21 cellular contexts compared by ENCODE assay signal in the genomic region with DNA sequence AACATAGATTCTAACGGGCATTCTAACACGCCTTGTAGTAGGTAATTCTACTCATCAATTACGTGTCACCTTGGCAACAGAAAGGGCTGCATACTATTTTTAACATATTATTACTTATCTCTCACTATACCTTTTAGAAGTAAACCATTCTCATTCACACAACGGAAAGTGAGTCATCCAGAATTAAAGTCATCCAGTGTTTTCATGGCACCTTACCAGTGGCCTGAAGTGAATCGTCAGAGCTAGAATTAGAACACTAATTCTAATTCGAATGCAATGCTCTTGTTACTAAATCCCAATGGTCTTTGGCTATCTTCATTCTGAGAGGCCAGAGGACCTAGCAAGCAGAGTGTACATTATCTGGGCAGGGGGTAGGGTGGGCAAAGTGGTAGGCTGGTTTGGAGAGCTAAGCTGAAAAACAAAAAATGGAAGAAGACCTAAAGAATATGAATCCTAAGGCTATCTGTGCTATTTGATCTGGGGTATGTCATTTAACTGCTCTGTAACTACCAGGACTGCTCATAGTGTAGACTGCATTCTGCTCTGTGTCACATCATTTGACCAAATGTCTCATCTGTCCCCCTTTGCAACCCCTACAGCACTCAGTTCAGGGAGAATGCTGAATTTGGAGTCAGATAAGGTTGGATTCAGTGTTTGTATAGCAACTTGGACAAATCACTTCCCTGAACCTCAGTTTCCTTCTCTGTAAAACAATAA.
DNase-seq lines count a peak whose midpoint lies in the region; ATAC-seq and TF ChIP-seq lines count a peak whose summit lies in the region.
"Had no signal": no experiment of that assay in that cellular context is flagged by ENCODE, and none has a peak within 500 bp of the region (broad histone marks: within the 10 kb centered on the region; RNA-seq: fewer than 3 reads in every experiment).

No MANE protein-coding gene starts in this region.

- H3K27ac Mint-ChIP-seq in type B pancreatic cell (peak overlapping the region; percentile 61), osteocyte (ENCODE audit: unreplicated experiment) (no peak overlapping the region)
- H3K27ac Mint-ChIP-seq: CD8-positive, alpha-beta T cell had no signal

- no peak overlapping the region for H3K9ac ChIP-seq in SK-N-SH
- H3K9ac ChIP-seq in mammary epithelial cell (ENCODE audit: insufficient read depth, low read length) = no peak overlapping the region
- H3K9ac ChIP-seq: BLaER1, KMS-11 had no signal

- H3K4me3 Mint-ChIP-seq in type B pancreatic cell (no peak overlapping the region), osteocyte (ENCODE audit: unreplicated experiment) (no peak overlapping the region)
- H3K4me3 Mint-ChIP-seq: CD8-positive, alpha-beta T cell had no signal

- no peak for TF ChIP-seq RAD21 in SK-N-SH (IDR thresholded peaks at IDR 0.05; ENCODE audit: low read length)

- TF ChIP-seq EP300 in SK-N-SH (IDR thresholded peaks at IDR 0.05; ENCODE audit: borderline replicate concordance in 1 of 2, low read depth in 1 of 2, low read length in 1 of 2) = no peak

- no peak overlapping the region for H3K4me3 ChIP-seq in SK-N-SH (ENCODE audit: low read depth in 2 of 2, low read length in 1 of 2)
- H3K4me3 ChIP-seq in mammary epithelial cell (replicated peaks in 1 of 3; ENCODE audit: insufficient read depth in 1 of 3, low read depth in 2 of 3, low read length in 3 of 3) = no peak overlapping the region
- H3K4me3 ChIP-seq: BLaER1, GM12878 had no signal

- POLR2A ChIA-PET in SK-N-SH (lab: Yijun Ruan, JAX) = no interaction called here

- H3F3A ChIP-seq in SK-N-SH (replicated peaks; ENCODE audit: insufficient read depth) = peaks cover 5% of the 10 kb centered on the region

- no peaks in the 10 kb centered on the region for H3K27me3 Mint-ChIP-seq in type B pancreatic cell
- no peaks in the 10 kb centered on the region for H3K27me3 Mint-ChIP-seq in osteocyte (ENCODE audit: unreplicated experiment)

- 92% methylated on average over 6 of the region's 6 CpGs for WGBS in SK-N-SH (ENCODE audit: low lambda C conversion rate)
- 73% methylated on average over 6 of the region's 6 CpGs for WGBS in mammary epithelial cell (ENCODE audit: low coverage, missing lambda C conversion rate)

- no peak for ATAC-seq in SK-N-SH treated with all-trans-retinoic acid at 6 μM for 48 hours
- no peak for ATAC-seq in HG03460 (IDR thresholded peaks at IDR 0.05; ENCODE audit: unreplicated experiment)
- ATAC-seq: CD8-positive, alpha-beta T cell; GM12878; HepG2 had no signal

- H2AFZ ChIP-seq in SK-N-SH (ENCODE audit: low read depth) (no peak overlapping the region), mammary epithelial cell (ENCODE audit: low read depth, low read length) (no peak overlapping the region)

- DNase-seq in SK-N-SH (peak; percentile 23), mammary epithelial cell (peak; percentile 11), iris pigment epithelial cell (ENCODE audit: low read depth) (peak; percentile 19), type B pancreatic cell (ENCODE audit: extremely low spot score, unreplicated experiment) (no peak), osteocyte (ENCODE audit: extremely low spot score, unreplicated experiment) (no peak), activated T-cell treated with anti-CD3 and anti-CD28 coated beads for 4 hours (no peak)
- DNase-seq: CD8-positive, alpha-beta T cell; DMS79 treated with DMSO at 0.1 percent for 48 hours; MM.1S; NCI-H1105 treated with DMSO at 0.1 percent for 48 hours; NCI-H1694 treated with DMSO at 0.1 percent for 48 hours; NCI-H446 treated with DMSO at 0.1 percent for 48 hours; NK-92 treated with Interleukin-12 subunit alpha and Interleukin-12 subunit beta, amount 100 ng/mL, for 24 hours; SIG-M5 had no signal

- dilution Hi-C loops in mammary epithelial cell (cut with HindIII; ENCODE audit: low sequenced_read_pairs) = no loop called here

- H3K9me3 ChIP-seq in SK-N-SH = no peaks in the 10 kb centered on the region
- H3K9me3 ChIP-seq in mammary epithelial cell (replicated peaks; ENCODE audit: insufficient read depth, low read length) = no peaks in the 10 kb centered on the region
- H3K9me3 ChIP-seq: BLaER1 had no signal

- in situ Hi-C loops in mammary epithelial cell (cut with MboI; ENCODE audit: low sequenced_read_pairs in 2 of 2) = no loop called here

- TF ChIP-seq CTCF in SK-N-SH (IDR thresholded peaks at IDR 0.05) (no peak), mammary epithelial cell (conservative IDR thresholded peaks at IDR 0.05 in 1 of 2, IDR thresholded peaks at IDR 0.05 in 1 of 2; ENCODE audit: extremely low read depth in 1 of 2, insufficient read depth in 1 of 2, low read depth in 1 of 2, low read length in 2 of 2) (no peak), type B pancreatic cell (conservative IDR thresholded peaks at IDR 0.05) (no peak), osteocyte (IDR thresholded peaks at IDR 0.05) (no peak)

- H3K36me3 Mint-ChIP-seq in type B pancreatic cell = peaks cover 12% of the 10 kb centered on the region
- H3K36me3 Mint-ChIP-seq in osteocyte (ENCODE audit: unreplicated experiment) = peaks cover 3% of the 10 kb centered on the region

- peaks cover 0 to 31% of the 10 kb centered on the region in 2 experiments; a peak in 2 of 4 replicates for H3K4me1 ChIP-seq in SK-N-SH (ENCODE audit: control insufficient read depth in 1 of 2, insufficient read depth in 2 of 2, low read depth in 1 of 2, low read length in 1 of 2)
- H3K4me1 ChIP-seq in mammary epithelial cell (ENCODE audit: insufficient read depth, low read length) = no peaks in the 10 kb centered on the region
- H3K4me1 ChIP-seq: BLaER1 had no signal

- no peaks in the 10 kb centered on the region for H4K20me1 ChIP-seq in SK-N-SH (ENCODE audit: insufficient read depth)
- no peaks in the 10 kb centered on the region for H4K20me1 ChIP-seq in mammary epithelial cell (ENCODE audit: insufficient read depth, low read length)

- H3K4me1 Mint-ChIP-seq in type B pancreatic cell (ENCODE audit: unreplicated experiment) (peaks cover 17% of the 10 kb centered on the region), osteocyte (ENCODE audit: unreplicated experiment) (peaks cover 2% of the 10 kb centered on the region)

- intact Hi-C loops in mammary epithelial cell (cut with micrococcal nuclease) = no loop called here

- peaks cover 9 to 23% of the 10 kb centered on the region in 2 experiments for H3K36me3 ChIP-seq in SK-N-SH (replicated peaks in 1 of 2; ENCODE audit: control insufficient read depth in 1 of 2, insufficient read depth in 2 of 2, low read length in 1 of 2)
- H3K36me3 ChIP-seq in mammary epithelial cell (ENCODE audit: insufficient read depth, low read length) = no peaks in the 10 kb centered on the region

- no peaks in the 10 kb centered on the region for H3K9me2 ChIP-seq in SK-N-SH

- peak overlapping the region in 1 of 2 experiments; percentile 84; a peak in 2 of 4 replicates for H3K27ac ChIP-seq in SK-N-SH (ENCODE audit: low read depth in 2 of 2, low read length in 1 of 2)
- H3K27ac ChIP-seq in mammary epithelial cell (ENCODE audit: insufficient read depth, low read depth, low read length) = no peak overlapping the region
- H3K27ac ChIP-seq: 22Rv1, BLaER1, KMS-11 had no signal

- H3K79me2 ChIP-seq in SK-N-SH (ENCODE audit: insufficient read depth) (no peaks in the 10 kb centered on the region), mammary epithelial cell (ENCODE audit: insufficient read depth, low read length) (no peaks in the 10 kb centered on the region)

- CTCF ChIA-PET in SK-N-SH (lab: Yijun Ruan, JAX) (no interaction called here), mammary epithelial cell (lab: Charles Lee; ENCODE audit: low non-redundant PET) (no interaction called here)

- BruUV-seq in mammary epithelial cell (replicated peaks; lab: Mats Ljungman, UMichigan) = no TSS peak

- H3K27me3 ChIP-seq in SK-N-SH (ENCODE audit: insufficient read depth) = no peaks in the 10 kb centered on the region
- H3K27me3 ChIP-seq in mammary epithelial cell (ENCODE audit: insufficient read depth, low read length) = peaks cover 3% of the 10 kb centered on the region

- H3K4me2 ChIP-seq in SK-N-SH (no peak overlapping the region), mammary epithelial cell (ENCODE audit: insufficient read depth, low read depth, low read length) (no peak overlapping the region)
- H3K4me2 ChIP-seq: BLaER1, KMS-11 had no signal

- H3K9me3 Mint-ChIP-seq in type B pancreatic cell (no peaks in the 10 kb centered on the region), osteocyte (ENCODE audit: unreplicated experiment) (peaks cover 11% of the 10 kb centered on the region)
- H3K9me3 Mint-ChIP-seq: CD8-positive, alpha-beta T cell had no signal

TF ChIP-seq in SK-N-SH, 30 proteins besides CTCF, POLR2A, EP300 and RAD21 (continues in another document):
- TF ChIP-seq RCOR1 (IDR thresholded peaks at IDR 0.05; ENCODE audit: low read length) = no peak
- no peak for TF ChIP-seq NFIC (IDR thresholded peaks at IDR 0.05; ENCODE audit: borderline replicate concordance)
- TF ChIP-seq FOSL2 (IDR thresholded peaks at IDR 0.05; ENCODE audit: borderline replicate concordance, low read depth) = no peak
- TF ChIP-seq SIN3A (IDR thresholded peaks at IDR 0.05; ENCODE audit: borderline replicate concordance, low read depth, low read length) = no peak
- TF ChIP-seq, protein P1, sequence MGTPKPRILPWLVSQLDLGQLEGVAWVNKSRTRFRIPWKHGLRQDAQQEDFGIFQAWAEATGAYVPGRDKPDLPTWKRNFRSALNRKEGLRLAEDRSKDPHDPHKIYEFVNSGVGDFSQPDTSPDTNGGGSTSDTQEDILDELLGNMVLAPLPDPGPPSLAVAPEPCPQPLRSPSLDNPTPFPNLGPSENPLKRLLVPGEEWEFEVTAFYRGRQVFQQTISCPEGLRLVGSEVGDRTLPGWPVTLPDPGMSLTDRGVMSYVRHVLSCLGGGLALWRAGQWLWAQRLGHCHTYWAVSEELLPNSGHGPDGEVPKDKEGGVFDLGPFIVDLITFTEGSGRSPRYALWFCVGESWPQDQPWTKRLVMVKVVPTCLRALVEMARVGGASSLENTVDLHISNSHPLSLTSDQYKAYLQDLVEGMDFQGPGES (IDR thresholded peaks at IDR 0.05; ENCODE audit: low read depth, low read length) = no peak

TF ChIP-seq in SK-N-SH treated with all-trans-retinoic acid at 6 μM for 48 hours, 23 proteins besides CTCF, POLR2A, EP300 and RAD21 (continues in another document):
- TF ChIP-seq TCF4 (CRISPR knock-in tag; IDR thresholded peaks at IDR 0.05; ENCODE audit: borderline replicate concordance) (no peak), ESRRG (CRISPR knock-in tag; IDR thresholded peaks at IDR 0.05) (no peak)

Comparison
In these comparisons a context has a peak if more than half of its experiments do, and no peak if none do; other contexts are left out.
1. DNase-seq: peak in SK-N-SH (single experiment), mammary epithelial cell (single experiment) and iris pigment epithelial cell (single experiment); none in type B pancreatic cell (single experiment), osteocyte (single experiment) and activated T-cell treated with anti-CD3 and anti-CD28 coated beads for 4 hours (single experiment).